In the genomic region with DNA sequence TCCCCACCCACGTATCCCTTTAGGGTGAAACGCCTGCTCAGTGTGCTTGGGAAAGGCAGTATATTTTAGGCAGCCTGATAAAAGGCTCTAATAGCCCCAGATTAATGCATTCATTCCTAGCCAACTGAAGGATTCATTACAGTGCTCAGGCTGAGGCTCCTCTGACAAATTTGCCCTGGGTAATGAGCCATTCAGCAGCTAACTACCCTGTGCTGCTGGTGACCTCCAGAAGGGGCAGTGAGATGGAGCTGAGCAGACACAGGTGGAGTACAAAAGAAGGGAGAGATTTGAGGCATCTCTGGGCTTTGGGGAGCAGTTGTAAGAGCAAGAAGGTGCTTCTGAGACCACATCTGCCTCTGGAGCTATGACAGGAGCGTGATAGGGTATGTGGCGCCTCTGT, we compare ENCODE assay signal across 25 cellular contexts.
"Had no signal": no experiment of that assay in that cellular context is flagged by ENCODE, and none has a peak within 500 bp of the region (broad histone marks: within the 10 kb centered on the region; RNA-seq: fewer than 3 reads in every experiment).

No MANE protein-coding gene starts in this region.

- H3K9ac ChIP-seq: neural progenitor cell had no signal

- H3K4me1 Mint-ChIP-seq: activated CD4-positive, alpha-beta T cell treated with anti-CD3 and anti-CD28 coated beads, Interleukin-2, amount 10 ng/mL, durations not matched to agents 7 days and 5 days; activated naive CD8-positive, alpha-beta T cell treated with anti-CD3 and anti-CD28 coated beads, Interleukin-2, amount 50 U/mL, for 24 hours; naive thymus-derived CD4-positive, alpha-beta T cell; neural progenitor cell had no signal

- H3K36me3 ChIP-seq: lower lobe of right lung, neural progenitor cell, sigmoid colon, upper lobe of left lung had no signal

- H3K27me3 ChIP-seq: neural progenitor cell, sigmoid colon, upper lobe of left lung had no signal

- H3K27ac ChIP-seq: lower lobe of right lung, neural progenitor cell, sigmoid colon, upper lobe of left lung, VCaP had no signal

- FAIRE-seq: frontal cortex had no signal

- H3K27ac Mint-ChIP-seq: activated CD4-positive, alpha-beta T cell treated with anti-CD3 and anti-CD28 coated beads, Interleukin-2, amount 10 ng/mL, durations not matched to agents 7 days and 5 days; activated CD8-positive, alpha-beta T cell treated with anti-CD3 and anti-CD28 coated beads, Interleukin-2, amount 10 ng/mL, durations not matched to agents 7 days and 5 days; activated naive CD8-positive, alpha-beta T cell treated with anti-CD3 and anti-CD28 coated beads, Interleukin-2, amount 50 U/mL, for 24 hours; activated T-helper 1 cell treated with anti-CD3 and anti-CD28 coated beads, Interleukin-12 subunit alpha, Interleukin-12 subunit beta, Interleukin-2, Interleukin-4 antibody, amounts not matched to agents 30 ng/mL and 10 ng/mL and 1 ng/mL, durations not matched to agents 14 hours and 24 hours and 36 hours; dendritic cell treated with granulocyte-macrophage colony-stimulating factor and Interleukin-4, amounts not matched to agents 40 ng/mL and 50 ng/mL, for 4 days; naive thymus-derived CD4-positive, alpha-beta T cell; neural progenitor cell; T-helper 2 cell treated with Interferon-gamma antibody and Interleukin-4, amounts not matched to agents 5 μg/mL and 100 μg/mL, for 36 hours had no signal

- H3K9me3 ChIP-seq: lower lobe of right lung, sigmoid colon, upper lobe of left lung had no signal

- H3K4me1 ChIP-seq: lower lobe of right lung, neural progenitor cell, sigmoid colon, upper lobe of left lung had no signal

- H2AFZ ChIP-seq: neural progenitor cell had no signal

- H3K4me2 ChIP-seq: neural progenitor cell had no signal

- H3K4me3 ChIP-seq: lower lobe of right lung, neural progenitor cell, sigmoid colon, upper lobe of left lung had no signal

- H3K27me3 Mint-ChIP-seq: activated CD4-positive, alpha-beta T cell treated with anti-CD3 and anti-CD28 coated beads, Interleukin-2, amount 10 ng/mL, durations not matched to agents 7 days and 5 days; dendritic cell treated with granulocyte-macrophage colony-stimulating factor and Interleukin-4, amounts not matched to agents 40 ng/mL and 50 ng/mL, for 4 days had no signal

- H3K36me3 Mint-ChIP-seq: neural progenitor cell had no signal

- H3K9me3 Mint-ChIP-seq: activated T-helper 1 cell treated with anti-CD3 and anti-CD28 coated beads, Interleukin-12 subunit alpha, Interleukin-12 subunit beta, Interleukin-2, Interleukin-4 antibody, amounts not matched to agents 30 ng/mL and 10 ng/mL and 1 ng/mL, durations not matched to agents 14 hours and 24 hours and 36 hours; dendritic cell treated with granulocyte-macrophage colony-stimulating factor and Interleukin-4, amounts not matched to agents 40 ng/mL and 50 ng/mL, for 4 days; neural progenitor cell; T-helper 2 cell treated with Interferon-gamma antibody and Interleukin-4, amounts not matched to agents 5 μg/mL and 100 μg/mL, for 36 hours had no signal

- ATAC-seq: activated CD4-positive, CD25-positive, alpha-beta regulatory T cell treated with anti-CD3 and anti-CD28 coated beads, Interleukin-2, amount 50 U/mL, for 24 hours; activated CD8-positive, alpha-beta T cell treated with anti-CD3 and anti-CD28 coated beads, Interleukin-2, amount 10 ng/mL, durations not matched to agents 7 days and 5 days; activated naive CD8-positive, alpha-beta T cell treated with anti-CD3 and anti-CD28 coated beads, Interleukin-2, amount 50 U/mL, for 24 hours; left colon; lower lobe of right lung; naive thymus-derived CD4-positive, alpha-beta T cell had no signal

- H3K4me3 Mint-ChIP-seq: activated CD4-positive, alpha-beta T cell treated with anti-CD3 and anti-CD28 coated beads, Interleukin-2, amount 10 ng/mL, durations not matched to agents 7 days and 5 days; activated CD8-positive, alpha-beta T cell treated with anti-CD3 and anti-CD28 coated beads, Interleukin-2, amount 10 ng/mL, durations not matched to agents 7 days and 5 days; activated naive CD8-positive, alpha-beta T cell treated with anti-CD3 and anti-CD28 coated beads, Interleukin-2, amount 50 U/mL, for 24 hours; activated T-helper 1 cell treated with anti-CD3 and anti-CD28 coated beads, Interleukin-12 subunit alpha, Interleukin-12 subunit beta, Interleukin-2, Interleukin-4 antibody, amounts not matched to agents 30 ng/mL and 10 ng/mL and 1 ng/mL, durations not matched to agents 14 hours and 24 hours and 36 hours; brain; dendritic cell treated with granulocyte-macrophage colony-stimulating factor and Interleukin-4, amounts not matched to agents 40 ng/mL and 50 ng/mL, for 4 days; naive thymus-derived CD4-positive, alpha-beta T cell; neural progenitor cell; T-helper 2 cell treated with Interferon-gamma antibody and Interleukin-4, amounts not matched to agents 5 μg/mL and 100 μg/mL, for 36 hours had no signal

- DNase-seq: activated CD4-positive, alpha-beta T cell treated with anti-CD3 and anti-CD28 coated beads, Interleukin-2, amount 10 ng/mL, durations not matched to agents 7 days and 5 days; activated CD8-positive, alpha-beta T cell treated with anti-CD3 and anti-CD28 coated beads, Interleukin-2, amount 10 ng/mL, durations not matched to agents 7 days and 5 days; activated gamma-delta T cell; activated naive CD4-positive, alpha-beta T cell treated with anti-CD3 and anti-CD28 coated beads, Interleukin-2, amount 50 U/mL, for 16 hours; activated naive CD8-positive, alpha-beta T cell treated with anti-CD3 and anti-CD28 coated beads, Interleukin-2, amount 50 U/mL, for 24 hours; caudate nucleus; effector memory CD4-positive, alpha-beta T cell; islet precursor cell; left colon; lower lobe of right lung; naive thymus-derived CD4-positive, alpha-beta T cell; retina; sigmoid colon; stimulated activated CD4-positive, alpha-beta T cell treated with anti-CD3 and anti-CD28 coated beads, Interleukin-2, amount 100 ng/mL, for 48 hours; stimulated activated CD8-positive, alpha-beta memory T cell treated with anti-CD3 and anti-CD28 coated beads, Interleukin-4, amount 100 ng/mL, for 48 hours; stimulated activated naive CD4-positive, alpha-beta T cell; upper lobe of left lung had no signal
